Comparison of ENCODE assay signal across 1 cellular context in the genomic region with DNA sequence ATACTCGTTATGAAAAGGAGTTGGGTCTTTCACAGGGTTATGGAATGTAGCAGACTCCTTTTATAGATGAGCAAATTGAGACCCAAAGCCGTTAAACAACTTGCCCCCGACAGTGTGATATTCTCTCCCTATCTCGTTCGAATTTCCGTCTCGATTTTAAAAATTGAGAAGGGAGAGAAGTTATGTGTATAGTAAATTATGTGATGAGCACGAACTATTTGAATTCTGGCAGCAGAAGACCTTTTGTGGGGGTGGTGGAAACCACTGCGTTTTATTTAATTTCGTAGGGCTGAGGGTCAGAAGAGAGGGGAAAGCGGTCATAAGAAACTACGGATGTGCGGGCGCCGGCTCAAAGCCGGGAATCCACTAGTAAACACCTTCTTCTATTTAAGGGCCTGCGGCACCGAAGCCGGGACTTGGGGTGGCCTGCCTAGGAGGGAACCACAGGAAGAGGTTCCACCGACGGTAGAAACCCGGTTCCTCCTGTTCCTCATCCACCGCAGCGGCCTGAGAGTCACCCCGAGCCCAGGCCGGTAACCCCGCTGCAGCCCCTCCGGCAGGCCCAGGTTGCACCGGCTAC.
TF ChIP-seq lines count a peak whose summit lies in the region.

No MANE protein-coding gene starts in this region.

TF ChIP-seq in GM12878, 131 proteins besides CTCF, POLR2A, EP300 and RAD21:
- TF ChIP-seq EGR1 (IDR thresholded peaks at IDR 0.05; ENCODE audit: borderline replicate concordance in 1 of 2, low read depth in 2 of 2, low read length in 2 of 2) (0 out of 3 replicates have a peak, but pooled peaks of 1 of the 2 experiments have one; percentile 7), BACH1 (IDR thresholded peaks at IDR 0.05; ENCODE audit: borderline replicate concordance) (peak; percentile 30; the same call in 1 of the 2 replicates), KLF5 (IDR thresholded peaks at IDR 0.05; ENCODE audit: partially characterized antibody) (no peak), RCOR1 (conservative IDR thresholded peaks at IDR 0.05; ENCODE audit: low read depth, low read length) (no peak), GATAD2B (conservative IDR thresholded peaks at IDR 0.05; ENCODE audit: low read depth) (no peak; the same call in 1 of the 2 replicates), POLR2AphosphoS5 (IDR thresholded peaks at IDR 0.05; ENCODE audit: low read length) (peak; percentile 53; the same call in 1 of the 2 replicates), POLR2AphosphoS2 (IDR thresholded peaks at IDR 0.05; ENCODE audit: low read depth, low read length) (no peak), MTA3 (IDR thresholded peaks at IDR 0.05; ENCODE audit: borderline replicate concordance, low read length) (no peak)
- TF ChIP-seq, protein P1, sequence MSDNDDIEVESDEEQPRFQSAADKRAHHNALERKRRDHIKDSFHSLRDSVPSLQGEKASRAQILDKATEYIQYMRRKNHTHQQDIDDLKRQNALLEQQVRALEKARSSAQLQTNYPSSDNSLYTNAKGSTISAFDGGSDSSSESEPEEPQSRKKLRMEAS (IDR thresholded peaks at IDR 0.05; ENCODE audit: low read depth, low read length), result no peak
